In the genomic region with DNA sequence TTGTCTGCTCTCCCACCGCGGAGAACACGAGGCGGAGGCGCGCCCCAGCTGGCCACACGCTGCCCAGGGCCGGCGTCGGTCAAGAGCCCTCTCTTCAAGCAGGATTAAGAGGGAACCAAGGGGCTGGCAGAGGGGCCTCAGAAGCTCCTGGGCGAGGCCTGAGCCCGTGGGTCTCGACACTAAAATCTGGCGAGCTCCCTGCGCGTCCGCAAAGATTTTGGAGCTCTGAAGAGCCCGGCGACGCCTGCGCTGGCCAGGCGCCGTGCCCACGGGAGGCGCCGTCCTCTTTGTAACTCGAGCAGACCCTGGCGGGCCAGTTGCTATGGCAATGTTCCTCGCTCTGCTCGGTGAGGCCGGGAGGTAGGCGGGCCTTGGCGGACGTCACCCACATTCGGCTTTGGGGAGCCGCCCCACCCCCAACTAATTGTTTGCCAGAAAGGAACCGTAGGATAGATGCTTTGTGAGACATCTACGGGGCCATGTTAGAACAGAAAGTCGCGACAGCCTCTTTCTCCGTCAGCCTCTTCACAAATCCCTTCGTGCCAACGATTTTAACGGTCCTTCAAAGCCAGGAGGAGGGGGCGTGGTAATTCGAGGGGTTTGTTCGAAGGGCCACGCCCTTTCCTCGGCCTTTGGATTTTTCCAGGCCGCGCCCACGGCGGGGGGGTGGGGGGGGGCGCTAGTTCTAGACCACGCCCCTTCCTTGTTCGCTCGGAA, we compare ENCODE assay signal across 8 cellular contexts. TPM values are rescaled to one million over a fixed set of nuclear protein-coding genes. Genes with fewer than 3 reads are reported as not detected.
A peak's percentile ranks its signal among the peaks of the same experiment; 100 is the strongest.
DNase-seq lines count a peak whose midpoint lies in the region; ATAC-seq and TF ChIP-seq lines count a peak whose summit lies in the region.

No MANE protein-coding gene starts in this region.

- peaks cover 5% of the 10 kb centered on the region for H3K36me3 Mint-ChIP-seq in activated T-cell treated with anti-CD3 and anti-CD28 coated beads, Interleukin-2, amount 50 U/mL, for 4 hours (ENCODE audit: insufficient read depth)

- intact Hi-C loops in PC-3 (cut with micrococcal nuclease), result loop anchor here (1.0 to 5.0 kb wide), 3 partner anchors 45 to 102 kb away; a partner anchor contains a TSS

- no peaks in the 10 kb centered on the region for H3K9me3 Mint-ChIP-seq in activated T-cell treated with anti-CD3 and anti-CD28 coated beads, Interleukin-2, amount 50 U/mL, for 4 hours

- H3K4me1 Mint-ChIP-seq in activated T-cell treated with anti-CD3 and anti-CD28 coated beads, Interleukin-2, amount 50 U/mL, for 4 hours (ENCODE audit: low read depth), result peaks cover 36% of the 10 kb centered on the region

- DNase-seq in DMS114 treated with DMSO at 0.1 percent for 48 hours (lab: John Stamatoyannopoulos, UW; ENCODE audit: unreplicated experiment), result peak; percentile 90
- DNase-seq in HuH-7.5 (ENCODE audit: low spot score), result peak; percentile 87
- DNase-seq in PC-3, result peak; percentile 88
- peak; percentile 82 for DNase-seq in activated T-cell treated with anti-CD3 and anti-CD28 coated beads, Interleukin-2, amount 50 U/mL, for 4 hours
- DNase-seq in stimulated activated CD8-positive, alpha-beta memory T cell treated with anti-CD3 and anti-CD28 coated beads, Interleukin-7, amount 100 ng/mL, for 24 hours (ENCODE audit: low read depth), result peak; percentile 68

- H3F3A ChIP-seq in PC-3 (ENCODE audit: low read length, unreplicated experiment), result no peaks in the 10 kb centered on the region

- H3K4me3 ChIP-seq in PC-3 (ENCODE audit: low read length), result peak overlapping the region; percentile 93
- H3K4me3 ChIP-seq in muscle layer of duodenum (ENCODE audit: low read depth in 1 of 2, low read length in 2 of 2), result peak overlapping the region; percentile 85 to 99

- no peaks in the 10 kb centered on the region for H3K9me2 ChIP-seq in PC-3 (replicated peaks; ENCODE audit: low read length)

- peaks cover 11% of the 10 kb centered on the region; the same call in 1 of the 2 replicates for H3K4me1 ChIP-seq in PC-3 (ENCODE audit: insufficient read depth, low read length)
- H3K4me1 ChIP-seq in muscle layer of duodenum (ENCODE audit: control insufficient read depth in 1 of 2, insufficient read depth in 2 of 2, low read length in 2 of 2), result peaks cover 10 to 36% of the 10 kb centered on the region in 2 donors

- H3K36me3 ChIP-seq in PC-3 (ENCODE audit: low read depth, low read length) (no peaks in the 10 kb centered on the region), muscle layer of duodenum (ENCODE audit: control insufficient read depth in 1 of 2, insufficient read depth in 2 of 2, low read length in 2 of 2) (peaks cover 0 to 10% of the 10 kb centered on the region in 2 donors)

- peak overlapping the region; percentile 81 for H3K9ac ChIP-seq in PC-3 (ENCODE audit: low read length)

- no peaks in the 10 kb centered on the region for H4K20me1 ChIP-seq in PC-3 (ENCODE audit: low read length)

- no peaks in the 10 kb centered on the region for H3K27me3 Mint-ChIP-seq in activated T-cell treated with anti-CD3 and anti-CD28 coated beads, Interleukin-2, amount 50 U/mL, for 4 hours (ENCODE audit: low read depth)

- peak overlapping the region; percentile 69 for H2AFZ ChIP-seq in PC-3 (ENCODE audit: low read length)

- CTCF ChIA-PET in PC-3 (lab: Charles Lee), result interaction anchor here (0.7 kb wide), 1 partner anchor 208 kb away, joined by 5 read pairs; no protein-coding TSS in a partner anchor

- no peaks in the 10 kb centered on the region for H3K27me3 ChIP-seq in PC-3 (ENCODE audit: low read length)
- no peaks in the 10 kb centered on the region for H3K27me3 ChIP-seq in muscle layer of duodenum (ENCODE audit: low read depth, low read length)

- peak overlapping the region; percentile 99 for H3K4me3 Mint-ChIP-seq in activated T-cell treated with anti-CD3 and anti-CD28 coated beads, Interleukin-2, amount 50 U/mL, for 4 hours

- H3K9me3 ChIP-seq in PC-3 (ENCODE audit: low read length) (no peaks in the 10 kb centered on the region), muscle layer of duodenum (ENCODE audit: control insufficient read depth in 1 of 2, low read length in 2 of 2) (no peaks in the 10 kb centered on the region)

- TSS peak; percentile 84 for BruUV-seq in PC-3 (replicated peaks; lab: Mats Ljungman, UMichigan)

- H3K27ac ChIP-seq in PC-3 (ENCODE audit: low read length), result peak overlapping the region; percentile 88
- peak overlapping the region; percentile 97 for H3K27ac ChIP-seq in muscle layer of duodenum (ENCODE audit: low read length)

- POLR2A ChIA-PET in PC-3 (lab: Charles Lee; ENCODE audit: unreplicated experiment), result no interaction called here

- no peak for TF ChIP-seq CTCF in PC-3 (conservative IDR thresholded peaks at IDR 0.05; ENCODE audit: low read depth, low read length)

- peak overlapping the region; percentile 95 for H3K4me2 ChIP-seq in PC-3 (ENCODE audit: low read length)

- ATAC-seq in GM21528 (IDR thresholded peaks at IDR 0.05; ENCODE audit: low FRiP score, unreplicated experiment) (peak; percentile 65), PC-3 (peak; percentile 86), esophagus mucosa (peak; percentile 81)
- peak; percentile 51 to 57 for ATAC-seq in activated T-cell treated with anti-CD3 and anti-CD28 coated beads, Interleukin-2, amount 50 U/mL, for 4 hours

- peaks cover 42% of the 10 kb centered on the region for H3K79me2 ChIP-seq in PC-3 (ENCODE audit: low read length)

RNA-seq across cellular contexts. Expression of a gene that starts 0.7 kb away (rescaled TPM):
- 26.2 and 34.2 TPM in 2 replicates for total RNA-seq in PC-3 (2014; rRNA removed)
- 10 to 100 TPM; 44.9 to 50.1 (median 48.0) TPM for total RNA-seq in activated T-cell treated with anti-CD3 and anti-CD28 coated beads, Interleukin-2, amount 50 U/mL, for 4 hours
- total RNA-seq in esophagus mucosa, result 25.7 TPM

RNA-seq across cellular contexts. Expression of a gene that starts 7.3 kb away (rescaled TPM):
- total RNA-seq in PC-3 (2014; rRNA removed) (not detected in 2 replicates), esophagus mucosa (2.9 TPM)
- total RNA-seq in activated T-cell treated with anti-CD3 and anti-CD28 coated beads, Interleukin-2, amount 50 U/mL, for 4 hours, result under 1 TPM in 1 of 3 donors, not detected in 2; 0.40 TPM

Comparison
In these comparisons a context has a peak if more than half of its experiments do, and no peak if none do; other contexts are left out.
1. Peak in every context shown above with its lines: DNase-seq, ATAC-seq, H3K4me3 ChIP-seq and H3K27ac ChIP-seq.